Comparison of ENCODE assay signal across 1 cellular context in the genomic region with DNA sequence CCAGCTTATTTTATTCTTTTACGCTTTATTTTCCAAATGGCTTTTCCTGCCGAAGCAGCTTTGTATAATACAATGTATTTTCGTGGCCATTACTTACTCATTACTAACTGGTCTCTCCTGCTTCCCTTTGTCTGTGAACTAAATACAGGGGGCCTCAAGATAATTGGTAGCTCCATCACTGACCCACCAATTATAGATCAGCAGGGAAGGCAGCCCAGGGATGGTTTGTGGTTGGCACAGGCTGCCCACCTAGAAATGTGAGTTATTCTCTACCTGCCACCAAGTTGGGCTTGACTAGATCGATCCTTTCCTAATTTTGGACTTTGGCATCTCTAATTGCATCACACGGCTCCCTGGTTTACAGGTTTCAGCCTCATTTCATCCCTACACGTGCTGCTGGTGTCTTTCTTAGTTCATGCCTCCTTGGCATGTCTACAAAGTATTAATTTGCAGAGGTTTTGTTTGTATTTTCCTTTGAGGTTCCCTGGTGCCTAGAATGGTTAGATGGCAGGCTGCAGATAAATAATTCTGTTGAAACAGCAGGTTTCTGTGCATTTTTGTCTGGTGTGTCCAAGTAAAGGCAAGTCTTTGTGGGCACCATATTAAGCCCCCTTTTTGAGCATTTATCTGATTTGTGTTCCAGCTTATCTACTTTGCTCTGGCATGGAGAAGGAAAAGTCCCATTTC.
TF ChIP-seq lines count a peak whose summit lies in the region.

No MANE protein-coding gene starts in this region.

TF ChIP-seq in IMR-90, 13 proteins besides CTCF, POLR2A, EP300 and RAD21:
- TF ChIP-seq CHD1 (IDR thresholded peaks at IDR 0.05; ENCODE audit: low read depth, low read length): no peak
- peak; percentile 17; the same call in 1 of the 2 replicates for TF ChIP-seq CEBPB (IDR thresholded peaks at IDR 0.05; ENCODE audit: low read depth, low read length)
